ENCODE assay signal across 21 cellular contexts in the genomic region with DNA sequence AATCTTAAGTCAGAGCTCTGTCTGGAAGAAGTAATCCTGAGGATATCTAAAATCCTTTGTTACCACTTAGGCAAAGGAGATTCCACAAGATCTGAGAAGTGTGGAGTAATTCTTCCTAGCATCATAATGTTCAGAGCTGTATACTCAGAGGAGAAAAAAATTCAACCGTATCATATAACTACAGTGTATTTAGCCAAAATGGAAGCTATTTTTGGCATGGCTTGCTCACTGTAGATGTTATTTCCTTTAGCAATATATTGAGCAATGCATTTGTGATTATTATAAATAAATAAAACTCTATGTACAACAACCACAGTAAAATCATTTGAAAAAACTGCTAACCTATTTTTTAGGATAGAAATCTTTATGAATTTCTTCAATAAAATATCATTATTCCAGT.
DNase-seq lines count a peak whose midpoint lies in the region; ATAC-seq and TF ChIP-seq lines count a peak whose summit lies in the region.
"Had no signal": no experiment of that assay in that cellular context is flagged by ENCODE, and none has a peak within 500 bp of the region (broad histone marks: within the 10 kb centered on the region; RNA-seq: fewer than 3 reads in every experiment).

No MANE protein-coding gene starts in this region.

- ATAC-seq in left lung = no peak
- no peak for ATAC-seq in HG03460 (IDR thresholded peaks at IDR 0.05; ENCODE audit: unreplicated experiment)

- 67% methylated on average over 1 of the region's 1 CpG for WGBS in mammary epithelial cell (ENCODE audit: low coverage, missing lambda C conversion rate)

- H3K27me3 Mint-ChIP-seq in MCF 10A (ENCODE audit: insufficient read depth, unreplicated experiment) (no peaks in the 10 kb centered on the region), nephron (ENCODE audit: low read depth) (no peaks in the 10 kb centered on the region)
- H3K27me3 Mint-ChIP-seq: CD4-positive, CD25-positive, alpha-beta regulatory T cell had no signal

- H3K9me3 Mint-ChIP-seq in MCF 10A (ENCODE audit: unreplicated experiment) = peaks cover 7% of the 10 kb centered on the region
- no peaks in the 10 kb centered on the region for H3K9me3 Mint-ChIP-seq in nephron

- CTCF ChIA-PET in MCF 10A (lab: Yijun Ruan, JAX) = interaction anchor here (1.1 kb wide), 1 partner anchor 9 kb away, joined by 3 read pairs; no protein-coding TSS in a partner anchor
- CTCF ChIA-PET in mammary epithelial cell (lab: Charles Lee; ENCODE audit: low non-redundant PET) = no interaction called here

- H3K79me2 ChIP-seq in mammary epithelial cell (ENCODE audit: insufficient read depth, low read length) = no peaks in the 10 kb centered on the region

- H3K27me3 ChIP-seq in mammary epithelial cell (ENCODE audit: insufficient read depth, low read length) (no peaks in the 10 kb centered on the region), left lung (no peaks in the 10 kb centered on the region)
- H3K27me3 ChIP-seq: BE2C, Peyer's patch, SJSA1 had no signal

- H3K36me3 ChIP-seq in mammary epithelial cell (ENCODE audit: insufficient read depth, low read length) (no peaks in the 10 kb centered on the region), left lung (no peaks in the 10 kb centered on the region)
- H3K36me3 ChIP-seq: BE2C, HAP-1, Peyer's patch, SJSA1 had no signal

- H3K27ac ChIP-seq in mammary epithelial cell (ENCODE audit: insufficient read depth, low read depth, low read length) = no peak overlapping the region
- no peak overlapping the region for H3K27ac ChIP-seq in left lung
- H3K27ac ChIP-seq: GM23248, Peyer's patch, SJSA1 had no signal

- no peaks in the 10 kb centered on the region for H3K4me1 Mint-ChIP-seq in MCF 10A (ENCODE audit: insufficient read depth, unreplicated experiment)
- peaks cover 22% of the 10 kb centered on the region for H3K4me1 Mint-ChIP-seq in nephron
- H3K4me1 Mint-ChIP-seq: CD4-positive, CD25-positive, alpha-beta regulatory T cell had no signal

- H3K9ac ChIP-seq in mammary epithelial cell (ENCODE audit: insufficient read depth, low read length) = no peak overlapping the region
- H3K9ac ChIP-seq: GM23248 had no signal

- in situ Hi-C loops in mammary epithelial cell (cut with MboI; ENCODE audit: low sequenced_read_pairs in 2 of 2) = no loop called here

- TF ChIP-seq CTCF in MCF 10A (IDR thresholded peaks at IDR 0.05; ENCODE audit: unreplicated experiment) (no peak), mammary epithelial cell (conservative IDR thresholded peaks at IDR 0.05 in 1 of 2, IDR thresholded peaks at IDR 0.05 in 1 of 2; ENCODE audit: extremely low read depth in 1 of 2, insufficient read depth in 1 of 2, low read depth in 1 of 2, low read length in 2 of 2) (no peak), nephron (IDR thresholded peaks at IDR 0.05; ENCODE audit: unreplicated experiment in 3 of 3) (no peak), left lung (IDR thresholded peaks at IDR 0.05) (no peak)

- dilution Hi-C loops in mammary epithelial cell (cut with HindIII; ENCODE audit: low sequenced_read_pairs) = no loop called here

- BruUV-seq in MCF 10A (replicated peaks; lab: Mats Ljungman, UMichigan) = no TSS peak
- no TSS peak for BruUV-seq in mammary epithelial cell (replicated peaks; lab: Mats Ljungman, UMichigan)

- no peak overlapping the region for H2AFZ ChIP-seq in mammary epithelial cell (ENCODE audit: low read depth, low read length)
- H2AFZ ChIP-seq: GM23248 had no signal

- H3K4me1 ChIP-seq in mammary epithelial cell (ENCODE audit: insufficient read depth, low read length) = no peaks in the 10 kb centered on the region
- no peaks in the 10 kb centered on the region for H3K4me1 ChIP-seq in left lung
- H3K4me1 ChIP-seq: Peyer's patch, SJSA1 had no signal

- H3K9me3 ChIP-seq in mammary epithelial cell (replicated peaks; ENCODE audit: insufficient read depth, low read length) (no peaks in the 10 kb centered on the region), left lung (no peaks in the 10 kb centered on the region)
- H3K9me3 ChIP-seq: BE2C, HAP-1, Peyer's patch, SJSA1 had no signal

- intact Hi-C loops in MCF 10A (cut with micrococcal nuclease) = no loop called here
- intact Hi-C loops in mammary epithelial cell (cut with micrococcal nuclease) = no loop called here
- intact Hi-C loops in left lung (cut with DNase I) = no loop called here

- DNase-seq in MCF 10A (ENCODE audit: unreplicated experiment) (peak; percentile 4), mammary epithelial cell (no peak), fibroblast of gingiva (ENCODE audit: low read depth) (peak; percentile 71), left lung (no peak), iPS-NIHi7 (ENCODE audit: extremely low spot score) (no peak)
- DNase-seq: BE2C; CD4-positive, CD25-positive, alpha-beta regulatory T cell; COR-L47; DMS153; GDM1; GM23248; MV-4-11; NCI-H1694 treated with DMSO at 0.1 percent for 48 hours; NCI-H2107; NCI-H226; NCI-H524 treated with DMSO at 0.1 percent for 48 hours; Peyer's patch had no signal

- H3K4me3 ChIP-seq in mammary epithelial cell (replicated peaks in 1 of 3; ENCODE audit: insufficient read depth in 1 of 3, low read depth in 2 of 3, low read length in 3 of 3) = no peak overlapping the region
- H3K4me3 ChIP-seq in left lung = no peak overlapping the region
- H3K4me3 ChIP-seq: GM23248, HAP-1, Peyer's patch, SJSA1 had no signal

- H3K27ac Mint-ChIP-seq in MCF 10A (ENCODE audit: low read depth, unreplicated experiment) (no peak overlapping the region), nephron (peak overlapping the region in 2 of 3 experiments; percentile 37 to 39)
- H3K27ac Mint-ChIP-seq: CD4-positive, CD25-positive, alpha-beta regulatory T cell had no signal

- H4K20me1 ChIP-seq in mammary epithelial cell (ENCODE audit: insufficient read depth, low read length) = no peaks in the 10 kb centered on the region

- H3K4me3 Mint-ChIP-seq in MCF 10A (ENCODE audit: unreplicated experiment) (no peak overlapping the region), nephron (no peak overlapping the region)
- H3K4me3 Mint-ChIP-seq: CD4-positive, CD25-positive, alpha-beta regulatory T cell had no signal

- H3K4me2 ChIP-seq in mammary epithelial cell (ENCODE audit: insufficient read depth, low read depth, low read length) = no peak overlapping the region

- POLR2A ChIA-PET in MCF 10A (lab: Yijun Ruan, JAX) = no interaction called here

- H3K36me3 Mint-ChIP-seq in MCF 10A (ENCODE audit: insufficient read depth, unreplicated experiment) (no peaks in the 10 kb centered on the region), nephron (ENCODE audit: low read depth) (no peaks in the 10 kb centered on the region)
- H3K36me3 Mint-ChIP-seq: CD4-positive, CD25-positive, alpha-beta regulatory T cell had no signal

Comparison
In these comparisons a context has a peak if more than half of its experiments do, and no peak if none do; other contexts are left out.
1. DNase-seq: peak in MCF 10A (single experiment) and fibroblast of gingiva (single experiment); none in mammary epithelial cell (single experiment), left lung (0 of 2) and iPS-NIHi7 (single experiment).